ENCODE assay signal across 1 cellular context in genomic region chr2:61536723-61537581, GRCh38.
A peak's percentile ranks its signal among the peaks of the same experiment; 100 is the strongest.
TF ChIP-seq lines count a peak whose summit lies in the region.

No MANE protein-coding gene starts in this region.

TF ChIP-seq in HepG2, 621 proteins besides CTCF, POLR2A, EP300 and RAD21 (continued from another document):
- TF ChIP-seq ZNF891 (CRISPR knock-in tag; IDR thresholded peaks at IDR 0.05), result peak; percentile 28; the same call in 1 of the 2 replicates
- peak; percentile 73 for TF ChIP-seq AGO2 (optimal IDR thresholded peaks at IDR 0.05; ENCODE audit: low read depth, low read length)
- TF ChIP-seq FOSL1 (CRISPR knock-in tag; IDR thresholded peaks at IDR 0.05; ENCODE audit: borderline replicate concordance), result no peak
- TF ChIP-seq ZFP62 (CRISPR knock-in tag; IDR thresholded peaks at IDR 0.05), result no peak
- peak; percentile 61; the same call in 1 of the 2 replicates for TF ChIP-seq RERE (CRISPR knock-in tag; IDR thresholded peaks at IDR 0.05; ENCODE audit: low read depth)
- no peak for TF ChIP-seq GRHL1 (CRISPR knock-in tag; conservative IDR thresholded peaks at IDR 0.05)
- TF ChIP-seq MEIS1 (CRISPR knock-in tag; IDR thresholded peaks at IDR 0.05; ENCODE audit: borderline replicate concordance), result no peak
- no peak for TF ChIP-seq ZBTB3 (CRISPR knock-in tag; IDR thresholded peaks at IDR 0.05; ENCODE audit: borderline replicate concordance, low read depth)
- no peak for TF ChIP-seq ZNF570 (CRISPR knock-in tag; IDR thresholded peaks at IDR 0.05; ENCODE audit: borderline replicate concordance)
- TF ChIP-seq ZUFSP (CRISPR knock-in tag; IDR thresholded peaks at IDR 0.05; ENCODE audit: borderline replicate concordance), result no peak
- TF ChIP-seq MTA1 (CRISPR knock-in tag; IDR thresholded peaks at IDR 0.05; ENCODE audit: borderline replicate concordance), result no peak
- peak; percentile 90 for TF ChIP-seq POLR2AphosphoS5 (IDR thresholded peaks at IDR 0.05; ENCODE audit: low read depth, low read length)
- TF ChIP-seq ZNF180 (CRISPR knock-in tag; IDR thresholded peaks at IDR 0.05; ENCODE audit: borderline replicate concordance, low read depth), result no peak
- TF ChIP-seq ZFP1 (CRISPR knock-in tag; IDR thresholded peaks at IDR 0.05), result peak; percentile 29; the same call in 1 of the 2 replicates
- TF ChIP-seq ZNF616 (CRISPR knock-in tag; IDR thresholded peaks at IDR 0.05; ENCODE audit: low read depth), result no peak
- TF ChIP-seq ZNF17 (CRISPR knock-in tag; IDR thresholded peaks at IDR 0.05), result no peak
- TF ChIP-seq KLF6 (CRISPR knock-in tag; IDR thresholded peaks at IDR 0.05), result peak; percentile 67
- no peak; the same call in 1 of the 2 replicates for TF ChIP-seq ZBTB33 (CRISPR knock-in tag; IDR thresholded peaks at IDR 0.05)
- TF ChIP-seq ZNF598 (CRISPR knock-in tag; IDR thresholded peaks at IDR 0.05; ENCODE audit: borderline replicate concordance), result peak; percentile 85; the same call in 1 of the 2 replicates
- no peak for TF ChIP-seq SNAI1 (CRISPR knock-in tag; IDR thresholded peaks at IDR 0.05; ENCODE audit: borderline replicate concordance)
- no peak for TF ChIP-seq MXD3 (CRISPR knock-in tag; IDR thresholded peaks at IDR 0.05)
- TF ChIP-seq ZNF781 (CRISPR knock-in tag; IDR thresholded peaks at IDR 0.05; ENCODE audit: borderline replicate concordance, not compliant biosample characterization), result no peak
- TF ChIP-seq KAT2B (IDR thresholded peaks at IDR 0.05; ENCODE audit: borderline replicate concordance, low read depth, low read length), result no peak
